Comparison of ENCODE assay signal across 9 cellular contexts in genomic region chr20:25249198-25249931, GRCh38. TPM values are rescaled to one million over a fixed set of nuclear protein-coding genes. Genes with fewer than 3 reads are reported as not detected.
DNase-seq lines count a peak whose midpoint lies in the region; ATAC-seq lines count a peak whose summit lies in the region.
"Had no signal": no experiment of that assay in that cellular context is flagged by ENCODE, and none has a peak within 500 bp of the region (broad histone marks: within the 10 kb centered on the region; RNA-seq: fewer than 3 reads in every experiment).

No MANE protein-coding gene starts in this region.

- H3K9me3 Mint-ChIP-seq in central memory CD8-positive, alpha-beta T cell = no peaks in the 10 kb centered on the region

- no peak for ATAC-seq in central memory CD8-positive, alpha-beta T cell (replicated peaks; ENCODE audit: extremely low read depth, poor library complexity, severe bottlenecking)
- ATAC-seq in HG03159 (IDR thresholded peaks at IDR 0.05; ENCODE audit: unreplicated experiment) = no peak

- H3K4me1 ChIP-seq in BLaER1 treated with 17β-estradiol and CSF1 and Interleukin-3, amounts not matched to agents 10 nM and 100 nM = peaks cover 41 to 73% (median 66%) of the 10 kb centered on the region in 10 experiments

- H3K9ac ChIP-seq in BLaER1 treated with 17β-estradiol and CSF1 and Interleukin-3, amounts not matched to agents 10 nM and 100 nM = peak overlapping the region; percentile 82 to 92 (median 89); a peak in 21 of 22 replicates

- H3K9me3 ChIP-seq in BLaER1 treated with 17β-estradiol and CSF1 and Interleukin-3, amounts not matched to agents 10 nM and 100 nM (replicated peaks in 1 of 11) = no peaks in the 10 kb centered on the region
- H3K9me3 ChIP-seq: neutrophil had no signal

- peaks cover 0 to 8% (median 0%) of the 10 kb centered on the region in 11 experiments; a peak in 3 of 22 replicates for H3K27me3 ChIP-seq in BLaER1 treated with 17β-estradiol and CSF1 and Interleukin-3, amounts not matched to agents 10 nM and 100 nM

- peak overlapping the region; percentile 88 for H3K4me3 Mint-ChIP-seq in central memory CD8-positive, alpha-beta T cell

- peak overlapping the region in 5 of 11 experiments; percentile 82 to 92 (median 85); a peak in 3 of 22 replicates for H3K27ac ChIP-seq in BLaER1 treated with 17β-estradiol and CSF1 and Interleukin-3, amounts not matched to agents 10 nM and 100 nM

- no peak overlapping the region for H3K27ac Mint-ChIP-seq in central memory CD8-positive, alpha-beta T cell (ENCODE audit: low read depth)

- peak overlapping the region; percentile 87 to 98 (median 96) for H3K4me3 ChIP-seq in BLaER1 treated with 17β-estradiol and CSF1 and Interleukin-3, amounts not matched to agents 10 nM and 100 nM

- no peaks in the 10 kb centered on the region for H3K27me3 Mint-ChIP-seq in central memory CD8-positive, alpha-beta T cell

- peaks cover 30% of the 10 kb centered on the region for H3K4me1 Mint-ChIP-seq in central memory CD8-positive, alpha-beta T cell

- peak overlapping the region; percentile 64 to 99 (median 90) for H3K4me2 ChIP-seq in BLaER1 treated with 17β-estradiol and CSF1 and Interleukin-3, amounts not matched to agents 10 nM and 100 nM

- peak; percentile 42 for DNase-seq in M059J (ENCODE audit: low read depth)
- DNase-seq in central memory CD8-positive, alpha-beta T cell (ENCODE audit: low spot score in 2 of 2) = no peak
- peak; percentile 19 for DNase-seq in middle frontal gyrus (ENCODE audit: extremely low spot score, low spot score)
- no peak for DNase-seq in SHP77 treated with DMSO at 0.1 percent for 48 hours (lab: John Stamatoyannopoulos, UW)
- no peak for DNase-seq in GM19238 (ENCODE audit: insufficient read length, low spot score)
- no peak for DNase-seq in COLO829 (ENCODE audit: low spot score)

- H4K20me1 ChIP-seq in BLaER1 treated with 17β-estradiol and CSF1 and Interleukin-3, amounts not matched to agents 10 nM and 100 nM = peaks cover 6 to 62% (median 55%) of the 10 kb centered on the region in 11 experiments; a peak in 19 of 22 replicates

- peaks cover 0 to 37% (median 14%) of the 10 kb centered on the region in 11 experiments; a peak in 13 of 22 replicates for H3K36me3 ChIP-seq in BLaER1 treated with 17β-estradiol and CSF1 and Interleukin-3, amounts not matched to agents 10 nM and 100 nM
- H3K36me3 ChIP-seq: neutrophil had no signal

- peaks cover 1% of the 10 kb centered on the region for H3K36me3 Mint-ChIP-seq in central memory CD8-positive, alpha-beta T cell (ENCODE audit: insufficient read depth)

RNA-seq across cellular contexts. Expression of gene PYGB, which starts 1.5 kb away (rescaled TPM):
- total RNA-seq in M059J (2014; rRNA removed; shearing (Covaris generic)) = 94.7 and 131 TPM in 2 replicates

RNA-seq across cellular contexts. Expression of gene ENTPD6, which starts 53.9 kb away (rescaled TPM):
- total RNA-seq in M059J (2014; rRNA removed; shearing (Covaris generic)) = 57.9 and 67.9 TPM in 2 replicates

Comparison
In these comparisons a context has a peak if more than half of its experiments do, and no peak if none do; other contexts are left out.
1. DNase-seq: peak in M059J (single experiment) and middle frontal gyrus (single experiment); none in central memory CD8-positive, alpha-beta T cell (0 of 2), SHP77 treated with DMSO at 0.1 percent for 48 hours (single experiment), GM19238 (single experiment) and COLO829 (single experiment).